Comparison of ENCODE assay signal across 8 cellular contexts in the genomic region with DNA sequence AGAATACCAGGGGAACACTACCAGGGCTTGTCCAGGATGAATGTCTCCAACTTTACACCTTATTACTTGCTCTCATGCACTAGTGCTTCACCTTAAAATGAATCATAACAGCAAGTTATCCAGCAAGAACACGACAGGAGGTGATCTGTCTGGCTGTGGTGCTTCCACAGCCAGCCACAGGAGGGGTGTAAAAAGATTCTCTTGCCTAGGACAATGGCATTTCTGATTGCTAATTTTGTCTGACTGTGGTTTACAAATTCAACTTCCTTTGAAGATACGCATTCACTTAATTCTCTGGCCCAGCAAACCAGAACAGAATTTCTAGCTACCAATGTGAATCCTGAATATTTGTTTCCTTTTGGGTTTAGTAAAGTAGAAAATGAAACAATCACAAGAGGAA. TPM values are rescaled to one million over a fixed set of nuclear protein-coding genes. Genes with fewer than 3 reads are reported as not detected.
DNase-seq lines count a peak whose midpoint lies in the region; ATAC-seq and TF ChIP-seq lines count a peak whose summit lies in the region.

No MANE protein-coding gene starts in this region.

- H3K36me3 ChIP-seq in liver (ENCODE audit: control insufficient read depth in 4 of 4, insufficient read depth in 3 of 4, low read depth in 1 of 4, low read length in 3 of 4) = no peaks in the 10 kb centered on the region
- H3K36me3 ChIP-seq in GM23338 (ENCODE audit: insufficient read depth) = no peaks in the 10 kb centered on the region

- H3K36me3 Mint-ChIP-seq in GM23338 (ENCODE audit: low read depth) = no peaks in the 10 kb centered on the region

- WGBS in liver = 17% methylated on average over 2 of the region's 2 CpGs

- no peaks in the 10 kb centered on the region for H4K20me1 ChIP-seq in GM23338 (replicated peaks; ENCODE audit: insufficient read depth)

- no peaks in the 10 kb centered on the region for H3K27me3 ChIP-seq in liver (ENCODE audit: control insufficient read depth in 4 of 4, insufficient read depth in 4 of 4, low read length in 3 of 4)
- no peaks in the 10 kb centered on the region for H3K27me3 ChIP-seq in GM23338 (ENCODE audit: insufficient read depth)

- H3K4me3 ChIP-seq in liver (ENCODE audit: low read depth in 1 of 3, low read length in 3 of 3) (no peak overlapping the region), GM23338 (no peak overlapping the region)

- no peaks in the 10 kb centered on the region for H3K9me3 ChIP-seq in liver (ENCODE audit: control insufficient read depth in 4 of 4, low read length in 3 of 4)

- POLR2A ChIA-PET in GM10248 (lab: Yijun Ruan, JAX) = no interaction called here

- H3K27me3 Mint-ChIP-seq in GM23338 (ENCODE audit: insufficient read depth, low read depth, poor library complexity) = peaks cover 10% of the 10 kb centered on the region

- DNase-seq in GM10248 (ENCODE audit: extremely low spot score) (peak; percentile 41), GM23338 (ENCODE audit: low spot score) (no peak), NCI-H526 (lab: John Stamatoyannopoulos, UW) (no peak), erythroblast (lab: John Stamatoyannopoulos, UW) (no peak)

- TF ChIP-seq POLR2A in erythroblast (IDR thresholded peaks at IDR 0.05; ENCODE audit: low read length) = no peak

- no peak overlapping the region for H3K27ac Mint-ChIP-seq in GM23338

- H3K79me2 ChIP-seq in GM23338 (replicated peaks; ENCODE audit: insufficient read depth) = no peaks in the 10 kb centered on the region

- H3K4me1 ChIP-seq in liver (ENCODE audit: control insufficient read depth in 4 of 4, insufficient read depth in 4 of 4, low read length in 3 of 4) (peaks cover 5 to 25% (median 13%) of the 10 kb centered on the region in 4 donors), GM23338 (ENCODE audit: insufficient read depth) (peaks cover 6% of the 10 kb centered on the region; the same call in 1 of the 2 replicates)

- TF ChIP-seq CTCF in GM10248 (IDR thresholded peaks at IDR 0.05; ENCODE audit: control extremely low read depth, extremely low read depth, low read depth, missing control alignments) = peak; percentile 12
- TF ChIP-seq CTCF in VCaP (conservative IDR thresholded peaks at IDR 0.05) = peak; percentile 51
- TF ChIP-seq CTCF in liver (IDR thresholded peaks at IDR 0.05; ENCODE audit: low read depth, low read length, missing input control) = peak; percentile 56
- TF ChIP-seq CTCF in GM23338 (conservative IDR thresholded peaks at IDR 0.05; ENCODE audit: low read depth in 2 of 2) = peak in 1 of 2 experiments; percentile 18; a peak in 1 of 4 replicates

- H3K9ac ChIP-seq in liver (ENCODE audit: low read depth in 1 of 2, low read length in 2 of 2) = peak overlapping the region; percentile 5 to 86

- ATAC-seq in HG02870 (IDR thresholded peaks at IDR 0.05; ENCODE audit: unreplicated experiment) (peak; percentile 48), GM23338 (no peak), GM18502 (IDR thresholded peaks at IDR 0.05; ENCODE audit: poor library complexity, unreplicated experiment) (no peak)

- H3K9me2 ChIP-seq in GM23338 (ENCODE audit: insufficient read depth) = peaks cover 3% of the 10 kb centered on the region; the same call in 1 of the 2 replicates

- no peaks in the 10 kb centered on the region for H3K9me3 Mint-ChIP-seq in GM23338

- no peak overlapping the region for H2AFZ ChIP-seq in GM23338

- no peak overlapping the region for H3K4me3 Mint-ChIP-seq in GM23338

- H3K27ac ChIP-seq in VCaP (peak overlapping the region; percentile 33; the same call in 1 of the 2 replicates), liver (ENCODE audit: low read depth in 1 of 2, low read length in 2 of 2) (peak overlapping the region; percentile 54 to 90), GM23338 (ENCODE audit: low read depth) (no peak overlapping the region)

- CTCF ChIA-PET in GM10248 (lab: Yijun Ruan, JAX) = no interaction called here

- H3F3A ChIP-seq in GM23338 (replicated peaks; ENCODE audit: low read depth) = no peaks in the 10 kb centered on the region

- TF ChIP-seq RAD21 in liver (IDR thresholded peaks at IDR 0.05) = peak; percentile 69 to 79

- H3K4me2 ChIP-seq in GM23338 = no peak overlapping the region

- H3K4me1 Mint-ChIP-seq in GM23338 = peaks cover 5% of the 10 kb centered on the region; the same call in 2 of the 3 replicates

TF ChIP-seq in liver, 16 proteins besides CTCF, POLR2A, EP300 and RAD21:
- TF ChIP-seq RXRA (IDR thresholded peaks at IDR 0.05) = no peak
- peak; percentile 29 for TF ChIP-seq YY1 (IDR thresholded peaks at IDR 0.05)
TF ChIP-seq in liver: peak in this region for 1.

TF ChIP-seq in GM23338, 12 proteins besides CTCF, POLR2A, EP300 and RAD21 (continues in another document):
- no peak for TF ChIP-seq EZH2 (IDR thresholded peaks at IDR 0.05; ENCODE audit: low read depth, unreplicated experiment)
- TF ChIP-seq, protein P1, sequence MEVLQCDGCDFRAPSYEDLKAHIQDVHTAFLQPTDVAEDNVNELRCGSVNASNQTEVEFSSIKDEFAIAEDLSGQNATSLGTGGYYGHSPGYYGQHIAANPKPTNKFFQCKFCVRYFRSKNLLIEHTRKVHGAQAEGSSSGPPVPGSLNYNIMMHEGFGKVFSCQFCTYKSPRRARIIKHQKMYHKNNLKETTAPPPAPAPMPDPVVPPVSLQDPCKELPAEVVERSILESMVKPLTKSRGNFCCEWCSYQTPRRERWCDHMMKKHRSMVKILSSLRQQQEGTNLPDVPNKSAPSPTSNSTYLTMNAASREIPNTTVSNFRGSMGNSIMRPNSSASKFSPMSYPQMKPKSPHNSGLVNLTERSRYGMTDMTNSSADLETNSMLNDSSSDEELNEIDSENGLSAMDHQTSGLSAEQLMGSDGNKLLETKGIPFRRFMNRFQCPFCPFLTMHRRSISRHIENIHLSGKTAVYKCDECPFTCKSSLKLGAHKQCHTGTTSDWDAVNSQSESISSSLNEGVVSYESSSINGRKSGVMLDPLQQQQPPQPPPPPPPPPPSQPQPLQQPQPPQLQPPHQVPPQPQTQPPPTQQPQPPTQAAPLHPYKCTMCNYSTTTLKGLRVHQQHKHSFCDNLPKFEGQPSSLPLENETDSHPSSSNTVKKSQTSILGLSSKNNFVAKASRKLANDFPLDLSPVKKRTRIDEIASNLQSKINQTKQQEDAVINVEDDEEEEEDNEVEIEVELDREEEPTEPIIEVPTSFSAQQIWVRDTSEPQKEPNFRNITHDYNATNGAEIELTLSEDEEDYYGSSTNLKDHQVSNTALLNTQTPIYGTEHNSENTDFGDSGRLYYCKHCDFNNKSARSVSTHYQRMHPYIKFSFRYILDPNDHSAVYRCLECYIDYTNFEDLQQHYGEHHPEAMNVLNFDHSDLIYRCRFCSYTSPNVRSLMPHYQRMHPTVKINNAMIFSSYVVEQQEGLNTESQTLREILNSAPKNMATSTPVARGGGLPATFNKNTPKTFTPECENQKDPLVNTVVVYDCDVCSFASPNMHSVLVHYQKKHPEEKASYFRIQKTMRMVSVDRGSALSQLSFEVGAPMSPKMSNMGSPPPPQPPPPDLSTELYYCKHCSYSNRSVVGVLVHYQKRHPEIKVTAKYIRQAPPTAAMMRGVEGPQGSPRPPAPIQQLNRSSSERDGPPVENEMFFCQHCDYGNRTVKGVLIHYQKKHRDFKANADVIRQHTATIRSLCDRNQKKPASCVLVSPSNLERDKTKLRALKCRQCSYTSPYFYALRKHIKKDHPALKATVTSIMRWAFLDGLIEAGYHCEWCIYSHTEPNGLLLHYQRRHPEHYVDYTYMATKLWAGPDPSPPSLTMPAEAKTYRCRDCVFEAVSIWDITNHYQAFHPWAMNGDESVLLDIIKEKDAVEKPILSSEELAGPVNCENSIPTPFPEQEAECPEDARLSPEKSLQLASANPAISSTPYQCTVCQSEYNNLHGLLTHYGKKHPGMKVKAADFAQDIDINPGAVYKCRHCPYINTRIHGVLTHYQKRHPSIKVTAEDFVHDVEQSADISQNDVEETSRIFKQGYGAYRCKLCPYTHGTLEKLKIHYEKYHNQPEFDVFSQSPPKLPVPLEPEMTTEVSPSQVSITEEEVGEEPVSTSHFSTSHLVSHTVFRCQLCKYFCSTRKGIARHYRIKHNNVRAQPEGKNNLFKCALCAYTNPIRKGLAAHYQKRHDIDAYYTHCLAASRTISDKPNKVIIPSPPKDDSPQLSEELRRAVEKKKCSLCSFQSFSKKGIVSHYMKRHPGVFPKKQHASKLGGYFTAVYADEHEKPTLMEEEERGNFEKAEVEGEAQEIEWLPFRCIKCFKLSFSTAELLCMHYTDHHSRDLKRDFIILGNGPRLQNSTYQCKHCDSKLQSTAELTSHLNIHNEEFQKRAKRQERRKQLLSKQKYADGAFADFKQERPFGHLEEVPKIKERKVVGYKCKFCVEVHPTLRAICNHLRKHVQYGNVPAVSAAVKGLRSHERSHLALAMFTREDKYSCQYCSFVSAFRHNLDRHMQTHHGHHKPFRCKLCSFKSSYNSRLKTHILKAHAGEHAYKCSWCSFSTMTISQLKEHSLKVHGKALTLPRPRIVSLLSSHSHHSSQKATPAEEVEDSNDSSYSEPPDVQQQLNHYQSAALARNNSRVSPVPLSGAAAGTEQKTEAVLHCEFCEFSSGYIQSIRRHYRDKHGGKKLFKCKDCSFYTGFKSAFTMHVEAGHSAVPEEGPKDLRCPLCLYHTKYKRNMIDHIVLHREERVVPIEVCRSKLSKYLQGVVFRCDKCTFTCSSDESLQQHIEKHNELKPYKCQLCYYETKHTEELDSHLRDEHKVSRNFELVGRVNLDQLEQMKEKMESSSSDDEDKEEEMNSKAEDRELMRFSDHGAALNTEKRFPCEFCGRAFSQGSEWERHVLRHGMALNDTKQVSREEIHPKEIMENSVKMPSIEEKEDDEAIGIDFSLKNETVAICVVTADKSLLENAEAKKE (CRISPR knock-in tag; IDR thresholded peaks at IDR 0.05) = no peak
- no peak for TF ChIP-seq ZNF114 (CRISPR knock-in tag; IDR thresholded peaks at IDR 0.05)

RNA-seq across cellular contexts. Expression of a gene that starts 23.1 kb away (rescaled TPM):
- 100 to 1,000 TPM in 1 of 2 donors, 10 to 100 TPM in 1; 22.8 to 113 TPM for total RNA-seq in liver
- polyA plus RNA-seq in liver (10 to 100 TPM; 31.6 to 44.8 TPM), GM23338 (2016; fragmentation: Nextera tagmentation; extraction: Ambion mirVana) (17.1 and 18.6 TPM in 2 replicates)
- total RNA-seq in GM23338 (2014; rRNA removed; shearing (Covaris generic)) = 15.6 and 23.9 TPM in 2 replicates

RNA-seq across cellular contexts. Expression of a gene that starts 23.5 kb away (rescaled TPM):
- total RNA-seq in liver = 10 to 100 TPM; 11.7 to 59.2 TPM
- polyA plus RNA-seq in liver = 10 to 100 TPM in 1 of 2 donors, 1 to 10 TPM in 1; 5.4 to 23.8 TPM
- 4.3 and 7.5 TPM in 2 replicates for total RNA-seq in GM23338 (2014; rRNA removed; shearing (Covaris generic))
- 1.6 and 2.0 TPM in 2 replicates for polyA plus RNA-seq in GM23338 (2016; fragmentation: Nextera tagmentation; extraction: Ambion mirVana)
